ENCODE assay signal across 15 cellular contexts in the genomic region with DNA sequence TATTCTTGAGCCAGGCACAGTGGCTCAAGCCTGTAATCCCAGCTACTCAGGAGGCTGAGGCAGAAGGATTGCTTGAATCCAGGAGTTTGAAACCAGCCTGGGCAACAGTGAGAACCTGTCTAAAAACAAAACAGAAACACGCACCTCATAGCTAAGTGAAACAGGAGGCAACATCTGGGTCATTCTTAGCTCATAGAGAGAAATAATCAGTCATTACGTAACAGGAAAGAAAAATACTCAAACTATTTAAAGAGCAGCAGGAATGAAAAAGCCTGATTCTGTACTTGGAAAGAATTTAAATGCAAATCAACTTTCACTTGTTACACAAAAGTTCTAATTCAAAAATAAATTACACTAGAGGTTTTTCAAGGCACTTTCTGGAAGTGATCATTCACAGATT.
DNase-seq lines count a peak whose midpoint lies in the region; ATAC-seq and TF ChIP-seq lines count a peak whose summit lies in the region.
"Had no signal": no experiment of that assay in that cellular context is flagged by ENCODE, and none has a peak within 500 bp of the region (broad histone marks: within the 10 kb centered on the region; RNA-seq: fewer than 3 reads in every experiment).

No MANE protein-coding gene starts in this region.

- H3K27me3 ChIP-seq in RWPE2 (ENCODE audit: insufficient read depth, poor library complexity, severe bottlenecking) = no peaks in the 10 kb centered on the region
- H3K27me3 ChIP-seq: ascending aorta, BE2C, MG63 had no signal

- peaks cover 3% of the 10 kb centered on the region; the same call in 1 of the 2 replicates for H3K36me3 ChIP-seq in RWPE2 (ENCODE audit: low read depth)
- H3K36me3 ChIP-seq: ascending aorta, BE2C had no signal

- TF ChIP-seq POLR2A in erythroblast (IDR thresholded peaks at IDR 0.05; ENCODE audit: low read length) = no peak

- peaks cover 7% of the 10 kb centered on the region for H3K4me1 ChIP-seq in RWPE2 (ENCODE audit: insufficient read depth, poor library complexity, severe bottlenecking)

- no peak overlapping the region for H3K4me3 ChIP-seq in RWPE2 (ENCODE audit: severe bottlenecking)
- H3K4me3 ChIP-seq: ascending aorta, MG63 had no signal

- H3K27ac ChIP-seq in RWPE2 (ENCODE audit: poor library complexity, severe bottlenecking) = no peak overlapping the region
- H3K27ac ChIP-seq: ascending aorta, HL-60 had no signal

- no peaks in the 10 kb centered on the region for H3K9me3 ChIP-seq in RWPE2 (ENCODE audit: severe bottlenecking)
- H3K9me3 ChIP-seq: ascending aorta, BE2C, MG63 had no signal

- peak; percentile 65 for ATAC-seq in HG02610 (IDR thresholded peaks at IDR 0.05; ENCODE audit: unreplicated experiment)
- ATAC-seq in RWPE2 (ENCODE audit: low read depth) = peak; percentile 34; the same call in 1 of the 3 replicates
- ATAC-seq in GM19397 (IDR thresholded peaks at IDR 0.05; ENCODE audit: unreplicated experiment) = no peak
- no peak for ATAC-seq in GM21526 (IDR thresholded peaks at IDR 0.05; ENCODE audit: low FRiP score, unreplicated experiment)
- ATAC-seq: activated T-cell treated with anti-CD3 and anti-CD28 coated beads, Interleukin-2, amount 50 U/mL, for 72 hours had no signal

- DNase-seq in AML-193 (lab: John Stamatoyannopoulos, UW) (peak; percentile 51 to 61), RWPE2 (ENCODE audit: low spot score) (no peak), fibroblast of peridontal ligament (ENCODE audit: extremely low read depth) (peak; percentile 76), erythroblast (lab: John Stamatoyannopoulos, UW) (no peak)
- no peak for DNase-seq in stimulated activated CD8-positive, alpha-beta memory T cell treated with anti-CD3 and anti-CD28 coated beads, Interleukin-4, amount 100 ng/mL, for 48 hours
- DNase-seq: activated CD4-positive, CD25-positive, alpha-beta regulatory T cell; activated T-cell treated with anti-CD3 and anti-CD28 coated beads, Interleukin-2, amount 50 U/mL, for 72 hours; BE2C; MG63; NCI-H524 had no signal

- no peak for TF ChIP-seq CTCF in RWPE2 (IDR thresholded peaks at IDR 0.05; ENCODE audit: poor library complexity, severe bottlenecking)

Comparison
In these comparisons a context has a peak if more than half of its experiments do, and no peak if none do; other contexts are left out.
1. DNase-seq: peak in AML-193 (2 of 2) and fibroblast of peridontal ligament (single experiment); none in RWPE2 (single experiment), stimulated activated CD8-positive, alpha-beta memory T cell treated with anti-CD3 and anti-CD28 coated beads, Interleukin-4, amount 100 ng/mL, for 48 hours (single experiment) and erythroblast (0 of 2).
2. ATAC-seq: peak in HG02610 (single experiment) and RWPE2 (single experiment); none in GM19397 (single experiment) and GM21526 (single experiment).